ENCODE assay signal across 1 cellular context in the genomic region with DNA sequence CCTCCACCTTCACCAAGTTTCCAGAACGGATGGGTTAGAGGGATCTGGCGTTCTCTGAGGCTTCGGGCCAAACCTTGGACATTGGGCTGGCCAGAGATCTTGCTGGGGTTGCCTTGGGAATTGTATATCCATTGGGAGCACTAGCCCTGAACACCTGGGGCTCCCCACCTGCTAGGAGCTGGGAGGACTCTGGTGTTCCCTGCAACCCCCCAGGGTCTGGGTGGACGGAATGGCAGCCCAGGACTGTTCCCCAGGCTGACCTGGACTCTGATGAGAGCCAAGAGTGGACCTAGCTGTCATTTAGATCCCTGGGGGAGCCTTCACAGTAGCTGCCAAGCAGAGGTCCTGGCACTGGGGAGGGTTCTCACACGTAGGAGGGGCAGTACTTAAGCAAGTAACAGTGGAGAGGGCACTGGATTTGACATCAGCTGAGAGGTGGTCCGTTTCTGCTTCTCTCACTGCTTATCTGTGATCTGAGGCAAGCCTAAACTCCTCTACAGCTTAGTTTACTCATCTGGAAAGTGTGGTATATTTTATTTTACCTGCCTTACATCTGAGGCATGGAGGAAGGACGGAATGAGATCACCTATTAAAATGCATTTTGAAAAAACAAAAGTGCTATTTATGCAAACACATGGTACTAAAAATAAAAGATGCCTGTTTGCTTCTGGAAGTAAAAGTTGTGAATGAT.
TF ChIP-seq lines count a peak whose summit lies in the region.

No MANE protein-coding gene starts in this region.

TF ChIP-seq in endothelial cell of umbilical vein, 7 proteins besides CTCF, POLR2A, EP300 and RAD21:
- TF ChIP-seq EZH2 (IDR thresholded peaks at IDR 0.05; ENCODE audit: borderline replicate concordance, low read depth, low read length, severe bottlenecking) (no peak), POLR2AphosphoS5 (IDR thresholded peaks at IDR 0.05; ENCODE audit: insufficient read depth, low read depth, low read length) (no peak), FOS (IDR thresholded peaks at IDR 0.05; ENCODE audit: borderline replicate concordance, insufficient read depth, low read length) (no peak), GATA2 (IDR thresholded peaks at IDR 0.05; ENCODE audit: insufficient read depth, insufficient read length, low read depth, low read length) (no peak), MAX (IDR thresholded peaks at IDR 0.05; ENCODE audit: insufficient read depth, insufficient read length) (no peak), MYC (IDR thresholded peaks at IDR 0.05; ENCODE audit: low read depth, low read length) (no peak), JUN (IDR thresholded peaks at IDR 0.05; ENCODE audit: borderline replicate concordance, insufficient read depth, insufficient read length, low read depth) (no peak)
TF ChIP-seq in endothelial cell of umbilical vein: peak in this region for 0.
